In the genomic region with DNA sequence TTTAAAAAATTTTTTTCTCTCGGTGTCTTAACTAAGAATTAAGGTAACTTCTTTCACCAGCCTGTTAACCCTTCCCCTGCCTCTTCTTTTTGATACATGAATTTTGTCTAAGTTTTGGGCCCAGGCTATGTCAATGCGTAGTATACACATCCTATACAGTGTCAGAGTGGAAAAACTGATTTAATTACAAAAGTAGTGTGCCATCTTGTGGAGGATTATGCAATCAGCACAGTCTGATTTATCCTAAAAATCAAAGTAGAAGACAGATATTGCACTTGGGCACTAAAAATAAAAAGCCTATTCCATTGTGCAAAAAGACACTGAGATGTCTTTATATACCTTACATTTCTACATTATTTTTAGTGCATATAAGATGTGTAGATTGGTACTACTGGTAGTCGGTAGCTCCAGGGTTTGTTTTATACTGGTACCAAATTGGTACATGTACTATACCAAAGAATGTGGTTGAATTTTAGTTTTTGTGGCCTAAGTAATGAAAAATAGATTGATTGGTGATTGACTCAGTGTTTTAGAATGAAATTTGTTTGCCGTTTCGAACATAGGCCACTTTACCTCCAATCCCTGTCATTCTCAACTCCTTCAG, we compare ENCODE assay signal across 9 cellular contexts.
DNase-seq lines count a peak whose midpoint lies in the region; ATAC-seq and TF ChIP-seq lines count a peak whose summit lies in the region.
"Had no signal": no experiment of that assay in that cellular context is flagged by ENCODE, and none has a peak within 500 bp of the region (broad histone marks: within the 10 kb centered on the region; RNA-seq: fewer than 3 reads in every experiment).

No MANE protein-coding gene starts in this region.

- TF ChIP-seq CTCF in esophagus muscularis mucosa (IDR thresholded peaks at IDR 0.05), result peak; percentile 64 to 69 (median 69)
- TF ChIP-seq CTCF in nephron progenitor cell (IDR thresholded peaks at IDR 0.05), result peak; percentile 40

- intact Hi-C loops in esophagus muscularis mucosa (cut with DNase I), result loop anchor here (5.0 to 10.0 kb wide), 2 partner anchors 320 to 352 kb away; no protein-coding TSS in a partner anchor

- WGBS in esophagus muscularis mucosa, result 58% methylated on average over 5 of the region's 5 CpGs

- H3K36me3 Mint-ChIP-seq in nephron progenitor cell (ENCODE audit: low read depth), result peaks cover 27% of the 10 kb centered on the region

- ATAC-seq in GM19023 (IDR thresholded peaks at IDR 0.05; ENCODE audit: unreplicated experiment) (no peak), GM21786 (IDR thresholded peaks at IDR 0.05; ENCODE audit: unreplicated experiment) (no peak)

- no peak for TF ChIP-seq EP300 in esophagus muscularis mucosa (IDR thresholded peaks at IDR 0.05)

- H3K27ac ChIP-seq in esophagus muscularis mucosa (replicated peaks in 1 of 4), result peak overlapping the region in 1 of 4 donors; percentile 26
- H3K27ac ChIP-seq: BLaER1 had no signal

- H3K27me3 Mint-ChIP-seq in nephron progenitor cell (ENCODE audit: low read depth, poor library complexity), result no peaks in the 10 kb centered on the region

- no peaks in the 10 kb centered on the region for H3K9me3 ChIP-seq in esophagus muscularis mucosa
- H3K9me3 ChIP-seq: BLaER1 had no signal

- H3K4me3 Mint-ChIP-seq in nephron progenitor cell, result no peak overlapping the region

- peaks cover 11 to 40% (median 27%) of the 10 kb centered on the region in 4 donors for H3K4me1 ChIP-seq in esophagus muscularis mucosa
- H3K4me1 ChIP-seq: BLaER1 had no signal

- no peak overlapping the region for H3K27ac Mint-ChIP-seq in nephron progenitor cell

- no peak overlapping the region for H3K4me3 ChIP-seq in esophagus muscularis mucosa
- H3K4me3 ChIP-seq: BLaER1 had no signal

- H3K4me1 Mint-ChIP-seq in nephron progenitor cell, result peaks cover 22% of the 10 kb centered on the region

- peaks cover 0 to 20% (median 5%) of the 10 kb centered on the region in 4 donors for H3K36me3 ChIP-seq in esophagus muscularis mucosa

- DNase-seq in DMS79 treated with DMSO at 0.1 percent for 48 hours (lab: John Stamatoyannopoulos, UW) (peak; percentile 14), DMS79 (lab: John Stamatoyannopoulos, UW) (no peak), LHCN-M2 (ENCODE audit: low read depth) (peak; percentile 49), SHP77 treated with DMSO at 0.1 percent for 48 hours (lab: John Stamatoyannopoulos, UW) (peak; percentile 44), esophagus muscularis mucosa (ENCODE audit: extremely low spot score) (no peak), nephron progenitor cell (no peak)

- no peaks in the 10 kb centered on the region for H3K27me3 ChIP-seq in esophagus muscularis mucosa
- H3K27me3 ChIP-seq: BLaER1 had no signal

- no peak for TF ChIP-seq POLR2A in esophagus muscularis mucosa (IDR thresholded peaks at IDR 0.05; ENCODE audit: low read depth)

- H3K9me3 Mint-ChIP-seq in nephron progenitor cell, result no peaks in the 10 kb centered on the region

Comparison
In these comparisons a context has a peak if more than half of its experiments do, and no peak if none do; other contexts are left out.
1. DNase-seq: peak in DMS79 treated with DMSO at 0.1 percent for 48 hours (single experiment), LHCN-M2 (single experiment) and SHP77 treated with DMSO at 0.1 percent for 48 hours (single experiment); none in DMS79 (single experiment), esophagus muscularis mucosa (single experiment) and nephron progenitor cell (single experiment).